In the genomic region with DNA sequence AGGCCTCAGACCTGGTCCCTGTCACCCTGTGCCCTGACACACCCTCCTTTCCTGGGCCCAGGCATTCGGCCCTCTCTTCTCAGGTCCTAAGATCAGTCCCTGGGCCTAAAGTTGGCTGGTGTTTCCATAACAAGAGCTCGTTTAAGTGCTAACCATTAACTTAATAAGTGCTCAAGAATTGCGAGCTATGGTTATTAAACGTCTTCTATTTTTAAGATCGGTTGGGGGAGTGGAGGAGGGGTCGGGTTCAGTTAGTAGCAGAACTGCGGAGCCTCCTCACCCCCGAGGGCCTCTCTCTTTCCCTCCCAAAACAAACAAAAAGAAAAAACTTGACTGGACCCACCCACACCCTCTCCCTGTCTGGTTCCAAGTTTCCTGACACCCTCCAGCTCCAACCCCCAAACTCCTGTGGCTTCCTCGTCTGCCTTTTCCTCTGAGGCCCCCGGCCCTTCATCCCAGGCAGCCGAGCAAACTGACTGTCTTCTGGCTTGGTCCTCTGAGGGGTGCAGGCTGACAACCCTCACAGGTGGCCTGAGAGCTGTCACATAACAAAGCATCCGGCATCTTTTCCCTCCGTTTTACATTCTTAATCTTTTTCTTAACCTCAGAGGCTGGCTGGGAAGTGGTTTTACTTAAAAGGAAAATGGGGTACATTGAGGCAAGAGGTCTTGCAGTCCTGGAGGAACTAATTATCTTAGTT, we compare ENCODE assay signal across 7 cellular contexts. TPM values are rescaled to one million over a fixed set of nuclear protein-coding genes. Genes with fewer than 3 reads are reported as not detected.
DNase-seq lines count a peak whose midpoint lies in the region; ATAC-seq and TF ChIP-seq lines count a peak whose summit lies in the region.

No MANE protein-coding gene starts in this region.

- H3K27me3 ChIP-seq in HAP-1 (ENCODE audit: low read depth) (no peaks in the 10 kb centered on the region), skeletal muscle tissue (ENCODE audit: control insufficient read depth in 3 of 3, insufficient read depth in 3 of 3, low read length in 3 of 3) (no peaks in the 10 kb centered on the region)

- H3K9me3 ChIP-seq in HAP-1: no peaks in the 10 kb centered on the region
- H3K9me3 ChIP-seq in skeletal muscle tissue (ENCODE audit: control insufficient read depth in 3 of 3, low read length in 3 of 3): no peaks in the 10 kb centered on the region

- in situ Hi-C loops in HAP-1 (cut with MboI; ENCODE audit: low sequenced_read_pairs): no loop called here

- peak overlapping the region; percentile 100 for H3K27ac ChIP-seq in skeletal muscle tissue (ENCODE audit: low read depth, low read length)

- H3K9ac ChIP-seq in skeletal muscle tissue (ENCODE audit: low read depth in 1 of 3, low read length in 3 of 3): peak overlapping the region; percentile 98 to 99 (median 99)

- peaks cover 8% of the 10 kb centered on the region for H3K4me1 ChIP-seq in HAP-1
- peaks cover 44 to 61% (median 48%) of the 10 kb centered on the region in 3 donors for H3K4me1 ChIP-seq in skeletal muscle tissue (ENCODE audit: control insufficient read depth in 3 of 3, insufficient read depth in 3 of 3, low read length in 3 of 3)

- DNase-seq in HAP-1 (ENCODE audit: low spot score in 2 of 2): peak in 1 of 2 experiments; percentile 13
- peak; percentile 12 for DNase-seq in SK-N-DZ (ENCODE audit: low spot score)
- no peak for DNase-seq in foreskin fibroblast
- DNase-seq in AG20443 (ENCODE audit: low spot score): no peak
- no peak for DNase-seq in GOT3 (lab: John Stamatoyannopoulos, UW)

- H3K4me3 ChIP-seq in HAP-1 (peak overlapping the region; percentile 89), foreskin fibroblast (ENCODE audit: low read depth in 1 of 2, low read length in 2 of 2) (peak overlapping the region; percentile 69 to 99), skeletal muscle tissue (ENCODE audit: low read length in 3 of 3) (peak overlapping the region; percentile 92 to 98 (median 96))

- ATAC-seq in GM21717 (IDR thresholded peaks at IDR 0.05; ENCODE audit: unreplicated experiment): no peak

- TF ChIP-seq CTCF in foreskin fibroblast (IDR thresholded peaks at IDR 0.05; ENCODE audit: low read depth, low read length): no peak

- H3K36me3 ChIP-seq in HAP-1 (replicated peaks) (peaks cover 28% of the 10 kb centered on the region), skeletal muscle tissue (ENCODE audit: control insufficient read depth in 3 of 3, insufficient read depth in 3 of 3, low read length in 3 of 3) (peaks cover 0 to 3% (median 3%) of the 10 kb centered on the region in 3 donors)

RNA-seq across cellular contexts. Expression of gene STK35, which starts 2.0 kb away (rescaled TPM):
- 12.5 and 13.8 TPM in 2 replicates for polyA plus RNA-seq in SK-N-DZ (2014; cell fraction: cytosol; rRNA removed)
- polyA plus RNA-seq in SK-N-DZ (2014; cell fraction: nucleus; rRNA removed): 8.0 and 13.2 TPM in 2 replicates
- total RNA-seq in skeletal muscle tissue: 7.8 TPM
